In the genomic region with DNA sequence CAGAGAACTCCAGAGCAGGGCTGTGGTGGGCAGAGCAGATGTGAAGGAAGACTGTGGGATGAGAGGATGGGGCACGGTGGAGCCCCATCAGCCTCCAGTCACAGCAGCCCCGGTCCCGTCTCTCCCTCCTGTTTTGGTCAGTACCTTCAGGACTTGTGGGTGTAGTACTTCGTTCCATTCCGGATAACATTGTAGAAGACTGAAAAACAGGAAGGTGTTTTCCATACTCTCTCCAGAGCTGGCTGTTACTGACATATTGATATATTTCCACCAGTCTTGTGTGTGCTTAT, we compare ENCODE assay signal across 15 cellular contexts. TPM values are rescaled to one million over a fixed set of nuclear protein-coding genes. Genes with fewer than 3 reads are reported as not detected.
DNase-seq lines count a peak whose midpoint lies in the region; ATAC-seq and TF ChIP-seq lines count a peak whose summit lies in the region.
"Had no signal": no experiment of that assay in that cellular context is flagged by ENCODE, and none has a peak within 500 bp of the region (broad histone marks: within the 10 kb centered on the region; RNA-seq: fewer than 3 reads in every experiment).

No MANE protein-coding gene starts in this region.

- no peak for TF ChIP-seq POLR2A in erythroblast (IDR thresholded peaks at IDR 0.05; ENCODE audit: low read length)

- H3K9me3 Mint-ChIP-seq in chondrocyte (ENCODE audit: low read depth): no peaks in the 10 kb centered on the region

- H3K36me3 ChIP-seq in SK-N-SH (replicated peaks in 1 of 2; ENCODE audit: control insufficient read depth in 1 of 2, insufficient read depth in 2 of 2, low read length in 1 of 2): peaks cover 13 to 20% of the 10 kb centered on the region in 2 experiments
- peaks cover 48% of the 10 kb centered on the region for H3K36me3 ChIP-seq in OCI-LY1 (ENCODE audit: insufficient read depth, low read length)
- peaks cover 34% of the 10 kb centered on the region for H3K36me3 ChIP-seq in osteoblast (ENCODE audit: insufficient read depth, low read length)

- peaks cover 80% of the 10 kb centered on the region for H4K20me1 ChIP-seq in SK-N-SH (ENCODE audit: insufficient read depth)
- H4K20me1 ChIP-seq in OCI-LY1 (ENCODE audit: insufficient read depth, low read length): 0 out of 2 replicates have a peak, but pooled peaks cover 2% of the 10 kb centered on the region
- H4K20me1 ChIP-seq in osteoblast (ENCODE audit: insufficient read depth, low read length): peaks cover 72% of the 10 kb centered on the region

- no peaks in the 10 kb centered on the region for H3K27me3 Mint-ChIP-seq in chondrocyte (ENCODE audit: low read depth)

- 88% methylated on average over 5 of the region's 5 CpGs for WGBS in SK-N-SH (ENCODE audit: low lambda C conversion rate)

- H3K9ac ChIP-seq in SK-N-SH (no peak overlapping the region), OCI-LY1 (ENCODE audit: low read length) (no peak overlapping the region)

- no peaks in the 10 kb centered on the region for H3K27me3 ChIP-seq in SK-N-SH (ENCODE audit: insufficient read depth)
- H3K27me3 ChIP-seq in OCI-LY1 (ENCODE audit: insufficient read depth, low read length): no peaks in the 10 kb centered on the region
- H3K27me3 ChIP-seq in osteoblast (ENCODE audit: insufficient read depth, low read length): no peaks in the 10 kb centered on the region
- H3K27me3 ChIP-seq: esophagus muscularis mucosa had no signal

- no peak for TF ChIP-seq RAD21 in SK-N-SH (IDR thresholded peaks at IDR 0.05; ENCODE audit: low read length)

- H3K9me3 ChIP-seq in SK-N-SH (no peaks in the 10 kb centered on the region), OCI-LY1 (ENCODE audit: low read length) (no peaks in the 10 kb centered on the region), osteoblast (ENCODE audit: low read depth, low read length) (no peaks in the 10 kb centered on the region)
- H3K9me3 ChIP-seq: esophagus muscularis mucosa had no signal

- H3K4me2 ChIP-seq in SK-N-SH: peak overlapping the region; percentile 43; the same call in 1 of the 2 replicates
- no peak overlapping the region for H3K4me2 ChIP-seq in OCI-LY1 (ENCODE audit: low read length)
- peak overlapping the region; percentile 40 for H3K4me2 ChIP-seq in osteoblast (ENCODE audit: insufficient read depth, low read length)

- no peak for DNase-seq in SK-N-SH
- peak; percentile 39 for DNase-seq in chondrocyte (ENCODE audit: low spot score)
- no peak for DNase-seq in osteoblast (ENCODE audit: insufficient read length, low spot score, missing footprints)
- no peak for DNase-seq in erythroblast (lab: John Stamatoyannopoulos, UW)
- no peak for DNase-seq in HCEC 1CT
- DNase-seq in T1000 (lab: John Stamatoyannopoulos, UW): no peak
- DNase-seq: hypothalamus, left ventricle myocardium superior, NCI-H2171, small intestine had no signal

- POLR2A ChIA-PET in SK-N-SH (lab: Yijun Ruan, JAX): no interaction called here

- H3K36me3 Mint-ChIP-seq in chondrocyte (ENCODE audit: low read depth): peaks cover 7% of the 10 kb centered on the region

- H3K4me1 ChIP-seq in SK-N-SH (ENCODE audit: control insufficient read depth in 1 of 2, insufficient read depth in 2 of 2, low read depth in 1 of 2, low read length in 1 of 2): peaks cover 33 to 57% of the 10 kb centered on the region in 2 experiments
- H3K4me1 ChIP-seq in OCI-LY1 (ENCODE audit: insufficient read depth, low read length, severe bottlenecking): peaks cover 25% of the 10 kb centered on the region
- peaks cover 57% of the 10 kb centered on the region for H3K4me1 ChIP-seq in osteoblast (ENCODE audit: insufficient read depth, low read length)

- H3F3A ChIP-seq in SK-N-SH (replicated peaks; ENCODE audit: insufficient read depth) (peaks cover 60% of the 10 kb centered on the region), OCI-LY1 (ENCODE audit: insufficient read depth, low read length) (no peaks in the 10 kb centered on the region)

- peak overlapping the region; percentile 75 to 95; a peak in 3 of 4 replicates for H3K27ac ChIP-seq in SK-N-SH (ENCODE audit: low read depth in 2 of 2, low read length in 1 of 2)
- peak overlapping the region; percentile 42 for H3K27ac ChIP-seq in OCI-LY1 (ENCODE audit: low read depth, low read length, poor library complexity, severe bottlenecking)
- H3K27ac ChIP-seq in osteoblast (ENCODE audit: low read depth, low read length): peak overlapping the region; percentile 58
- H3K27ac ChIP-seq: 22Rv1 had no signal

- H2AFZ ChIP-seq in SK-N-SH (ENCODE audit: low read depth) (no peak overlapping the region), OCI-LY1 (ENCODE audit: low read length) (no peak overlapping the region), osteoblast (ENCODE audit: low read length) (no peak overlapping the region)

- no peaks in the 10 kb centered on the region for H3K9me2 ChIP-seq in SK-N-SH
- H3K9me2 ChIP-seq in OCI-LY1 (ENCODE audit: low read depth, low read length): no peaks in the 10 kb centered on the region

- TF ChIP-seq CTCF in SK-N-SH (IDR thresholded peaks at IDR 0.05) (no peak), OCI-LY1 (IDR thresholded peaks at IDR 0.05; ENCODE audit: low read length) (no peak), chondrocyte (IDR thresholded peaks at IDR 0.05) (no peak), osteoblast (IDR thresholded peaks at IDR 0.05; ENCODE audit: extremely low read depth, low read depth, low read length) (no peak)

- no peak overlapping the region for H3K4me3 Mint-ChIP-seq in chondrocyte (ENCODE audit: unreplicated experiment)

- peaks cover 68% of the 10 kb centered on the region for H3K4me1 Mint-ChIP-seq in chondrocyte (ENCODE audit: low read depth)

- no peak for ATAC-seq in SK-N-SH treated with all-trans-retinoic acid at 6 μM for 48 hours
- ATAC-seq: HCT116 had no signal

- no peak for TF ChIP-seq EP300 in SK-N-SH (IDR thresholded peaks at IDR 0.05; ENCODE audit: borderline replicate concordance in 1 of 2, low read depth in 1 of 2, low read length in 1 of 2)

- H3K27ac Mint-ChIP-seq in chondrocyte (ENCODE audit: unreplicated experiment): peak overlapping the region; percentile 86

- H3K4me3 ChIP-seq in SK-N-SH (ENCODE audit: low read depth in 2 of 2, low read length in 1 of 2) (no peak overlapping the region), OCI-LY1 (ENCODE audit: low read depth, low read length, poor library complexity, severe bottlenecking) (no peak overlapping the region), osteoblast (ENCODE audit: insufficient read depth, low read length) (no peak overlapping the region)
- H3K4me3 ChIP-seq: esophagus muscularis mucosa had no signal

- CTCF ChIA-PET in SK-N-SH (lab: Yijun Ruan, JAX): no interaction called here

- H3K79me2 ChIP-seq in SK-N-SH (ENCODE audit: insufficient read depth) (peaks cover 93% of the 10 kb centered on the region), OCI-LY1 (ENCODE audit: insufficient read depth, low read length) (peaks cover 36% of the 10 kb centered on the region), osteoblast (ENCODE audit: insufficient read depth, low read length) (peaks cover 92% of the 10 kb centered on the region)

TF ChIP-seq in SK-N-SH, 30 proteins besides CTCF, POLR2A, EP300 and RAD21 (continues in another document):
- TF ChIP-seq MXI1 (IDR thresholded peaks at IDR 0.05; ENCODE audit: low read depth, low read length) (no peak), FOXJ3 (CRISPR knock-in tag; IDR thresholded peaks at IDR 0.05) (no peak), TCF12 (IDR thresholded peaks at IDR 0.05) (no peak)
- TF ChIP-seq, protein P1, sequence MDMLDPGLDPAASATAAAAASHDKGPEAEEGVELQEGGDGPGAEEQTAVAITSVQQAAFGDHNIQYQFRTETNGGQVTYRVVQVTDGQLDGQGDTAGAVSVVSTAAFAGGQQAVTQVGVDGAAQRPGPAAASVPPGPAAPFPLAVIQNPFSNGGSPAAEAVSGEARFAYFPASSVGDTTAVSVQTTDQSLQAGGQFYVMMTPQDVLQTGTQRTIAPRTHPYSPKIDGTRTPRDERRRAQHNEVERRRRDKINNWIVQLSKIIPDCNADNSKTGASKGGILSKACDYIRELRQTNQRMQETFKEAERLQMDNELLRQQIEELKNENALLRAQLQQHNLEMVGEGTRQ (IDR thresholded peaks at IDR 0.05; ENCODE audit: borderline replicate concordance, low read depth, low read length): no peak

TF ChIP-seq in SK-N-SH treated with all-trans-retinoic acid at 6 μM for 48 hours, 23 proteins besides CTCF, POLR2A, EP300 and RAD21 (continues in another document):
- TF ChIP-seq, protein P2, sequence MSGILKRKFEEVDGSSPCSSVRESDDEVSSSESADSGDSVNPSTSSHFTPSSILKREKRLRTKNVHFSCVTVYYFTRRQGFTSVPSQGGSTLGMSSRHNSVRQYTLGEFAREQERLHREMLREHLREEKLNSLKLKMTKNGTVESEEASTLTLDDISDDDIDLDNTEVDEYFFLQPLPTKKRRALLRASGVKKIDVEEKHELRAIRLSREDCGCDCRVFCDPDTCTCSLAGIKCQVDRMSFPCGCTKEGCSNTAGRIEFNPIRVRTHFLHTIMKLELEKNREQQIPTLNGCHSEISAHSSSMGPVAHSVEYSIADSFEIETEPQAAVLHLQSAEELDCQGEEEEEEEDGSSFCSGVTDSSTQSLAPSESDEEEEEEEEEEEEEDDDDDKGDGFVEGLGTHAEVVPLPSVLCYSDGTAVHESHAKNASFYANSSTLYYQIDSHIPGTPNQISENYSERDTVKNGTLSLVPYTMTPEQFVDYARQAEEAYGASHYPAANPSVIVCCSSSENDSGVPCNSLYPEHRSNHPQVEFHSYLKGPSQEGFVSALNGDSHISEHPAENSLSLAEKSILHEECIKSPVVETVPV (CRISPR knock-in tag; IDR thresholded peaks at IDR 0.05): no peak
- TF ChIP-seq GLIS3 (CRISPR knock-in tag; IDR thresholded peaks at IDR 0.05) (no peak), OSR1 (CRISPR knock-in tag; IDR thresholded peaks at IDR 0.05) (no peak), ARNTL (CRISPR knock-in tag; IDR thresholded peaks at IDR 0.05; ENCODE audit: borderline replicate concordance, low read depth) (no peak)

RNA-seq across cellular contexts. Expression of a gene that starts 15.4 kb away (rescaled TPM):
- 36.0 and 45.1 TPM in 2 replicates for polyA plus RNA-seq in SK-N-SH (2012; rRNA removed)
- 20.6 and 30.1 TPM in 2 replicates for polyA plus RNA-seq in SK-N-SH (2012; cell fraction: cytosol; rRNA removed)
- polyA plus RNA-seq in SK-N-SH (2012; cell fraction: nucleus; rRNA removed): 186 and 205 TPM in 2 replicates
- total RNA-seq in chondrocyte: 105 to 111 TPM (median 110 TPM) in 3 replicates
- total RNA-seq in osteoblast: 36.9 and 49.8 TPM in 2 replicates

RNA-seq across cellular contexts. Expression of a gene that starts 27.2 kb away (rescaled TPM):
- polyA plus RNA-seq in SK-N-SH (2012; rRNA removed): 26.5 and 29.8 TPM in 2 replicates
- polyA plus RNA-seq in SK-N-SH (2012; cell fraction: cytosol; rRNA removed): 9.3 and 17.3 TPM in 2 replicates
- 56.9 and 66.8 TPM in 2 replicates for polyA plus RNA-seq in SK-N-SH (2012; cell fraction: nucleus; rRNA removed)
- total RNA-seq in chondrocyte (37.3 to 49.3 TPM (median 37.7 TPM) in 3 replicates), osteoblast (36.9 and 46.6 TPM in 2 replicates)
